ENCODE assay signal across 8 cellular contexts in the genomic region with DNA sequence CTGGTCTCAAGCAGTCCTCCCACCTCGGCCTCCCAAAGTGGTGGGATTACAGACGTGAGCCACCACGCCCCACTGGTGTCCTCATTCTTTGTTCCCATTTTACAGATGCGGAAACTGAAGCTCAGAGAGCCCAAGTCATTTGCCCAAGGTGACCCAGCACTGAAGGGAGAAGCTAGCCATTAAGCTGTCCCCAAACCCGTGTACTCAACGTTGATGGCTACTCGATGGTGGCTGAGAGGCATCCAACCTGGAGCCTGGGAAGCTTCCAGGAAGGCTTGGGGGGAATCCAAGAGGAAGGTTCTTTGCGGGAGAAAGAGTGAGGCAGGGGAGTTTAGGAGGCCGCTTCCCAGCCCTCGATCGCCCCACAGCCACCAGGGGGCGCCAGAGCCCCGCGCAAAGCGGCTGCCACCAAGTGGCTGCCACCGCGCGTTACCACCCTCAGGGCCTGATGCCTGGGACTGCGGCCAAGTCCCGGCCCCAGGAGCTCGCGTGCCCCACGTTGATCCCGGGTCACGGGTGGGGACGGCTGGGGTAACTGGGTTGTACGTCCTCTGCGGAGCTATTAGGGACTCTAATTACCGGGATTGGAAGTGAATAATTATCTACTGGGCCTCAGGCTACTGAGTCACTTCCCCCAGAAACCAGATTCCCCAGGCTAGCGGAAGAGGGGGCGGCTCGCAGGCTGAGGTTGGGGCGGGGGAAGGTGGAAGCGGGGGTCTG. TPM values are rescaled to one million over a fixed set of nuclear protein-coding genes. Genes with fewer than 3 reads are reported as not detected.
DNase-seq lines count a peak whose midpoint lies in the region; ATAC-seq, FAIRE-seq and TF ChIP-seq lines count a peak whose summit lies in the region.

No MANE protein-coding gene starts in this region.

- H3K4me3 ChIP-seq in bronchial epithelial cell (ENCODE audit: low read depth, low read length) (peak overlapping the region; percentile 13), kidney epithelial cell (ENCODE audit: low read depth, low read length) (no peak overlapping the region)

- H3K36me3 ChIP-seq in bronchial epithelial cell (ENCODE audit: control insufficient read depth, insufficient read depth, low read length) (no peaks in the 10 kb centered on the region), kidney epithelial cell (ENCODE audit: control insufficient read depth, insufficient read depth, low read length) (no peaks in the 10 kb centered on the region)

- FAIRE-seq in bronchial epithelial cell (lab: Jason Lieb, UNC) = no peak

- peak; percentile 100 for TF ChIP-seq CTCF in GM12873 (IDR thresholded peaks at IDR 0.05; ENCODE audit: insufficient read depth, low read depth, low read length, missing control alignments)
- peak; percentile 100 for TF ChIP-seq CTCF in bronchial epithelial cell (IDR thresholded peaks at IDR 0.05; ENCODE audit: insufficient read depth, low read length, severe bottlenecking)
- TF ChIP-seq CTCF in kidney epithelial cell (IDR thresholded peaks at IDR 0.05; ENCODE audit: insufficient read depth, low read length, poor library complexity, severe bottlenecking) = peak; percentile 100

- DNase-seq in NCI-H2227 (lab: John Stamatoyannopoulos, UW; ENCODE audit: unreplicated experiment) (peak; percentile 87), bronchial epithelial cell (ENCODE audit: low read depth) (peak; percentile 75), kidney epithelial cell (ENCODE audit: low read depth) (no peak)
- peak; percentile 80 for DNase-seq in activated CD4-positive, CD25-positive, alpha-beta regulatory T cell treated with anti-CD3 and anti-CD28 coated beads, Interleukin-2, amount 50 U/mL, for 16 hours (ENCODE audit: low read depth, low spot score)
- DNase-seq in stimulated activated CD4-positive, alpha-beta T cell treated with anti-CD3 and anti-CD28 coated beads, Interleukin-1b, Interleukin-23, amount 100 ng/mL, for 1 hour (ENCODE audit: low read depth in 2 of 2) = peak; percentile 81 to 91

- peaks cover 3% of the 10 kb centered on the region for H3K27me3 ChIP-seq in bronchial epithelial cell (ENCODE audit: control insufficient read depth, insufficient read depth, low read length)
- no peaks in the 10 kb centered on the region for H3K27me3 ChIP-seq in kidney epithelial cell (ENCODE audit: control insufficient read depth, insufficient read depth, low read length)

- ATAC-seq in HG02938 (IDR thresholded peaks at IDR 0.05; ENCODE audit: unreplicated experiment) (peak; percentile 58), GM18858 (IDR thresholded peaks at IDR 0.05; ENCODE audit: unreplicated experiment) (no peak)

RNA-seq across cellular contexts. Expression of a gene that starts 8.8 kb away (rescaled TPM):
- total RNA-seq in bronchial epithelial cell (2.4 and 3.2 TPM in 2 replicates), kidney epithelial cell (30.5 and 32.3 TPM in 2 replicates)

RNA-seq across cellular contexts. Expression of a gene that starts 28.0 kb away (rescaled TPM):
- total RNA-seq in bronchial epithelial cell = 4.5 and 4.6 TPM in 2 replicates
- 14.7 and 16.0 TPM in 2 replicates for total RNA-seq in kidney epithelial cell
